ENCODE assay signal across 9 cellular contexts in the genomic region with DNA sequence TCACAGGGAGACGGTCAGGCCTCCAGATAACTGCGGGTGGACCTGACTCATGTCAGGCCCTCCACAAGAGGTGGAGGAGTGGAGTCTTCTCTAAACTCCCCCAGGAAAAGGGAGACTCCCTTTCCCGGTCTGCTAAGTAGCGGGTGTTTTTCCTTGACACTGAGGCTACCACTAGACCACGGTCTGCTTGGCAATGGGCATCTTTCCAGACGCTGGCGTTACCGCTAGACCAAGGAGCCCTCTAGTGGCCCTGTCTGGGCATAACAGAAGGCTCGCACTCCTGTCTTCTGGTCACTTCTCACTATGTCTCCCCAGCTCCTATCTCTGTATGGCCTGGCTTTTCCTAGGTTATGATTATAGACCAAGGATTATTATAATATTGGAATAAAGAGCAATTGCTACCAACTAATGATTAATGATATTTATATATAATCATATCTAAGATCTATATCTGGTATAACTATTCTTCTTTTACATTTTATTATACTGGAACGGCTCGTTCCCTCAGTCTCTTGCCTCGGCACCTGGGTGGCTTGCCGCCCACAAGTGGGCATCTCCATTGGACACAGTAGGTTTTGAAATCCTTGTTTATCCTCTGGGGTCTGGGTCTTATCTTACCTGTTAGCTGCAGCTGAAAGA. TPM values are rescaled to one million over a fixed set of nuclear protein-coding genes. Genes with fewer than 3 reads are reported as not detected.
A peak's percentile ranks its signal among the peaks of the same experiment; 100 is the strongest.
DNase-seq lines count a peak whose midpoint lies in the region; ATAC-seq, FAIRE-seq and TF ChIP-seq lines count a peak whose summit lies in the region.
"Not testable (repeated sequence)": the region's sequence is repeated elsewhere in the genome, so short reads cannot be mapped to it uniquely, and the experiment has no call there.
"Had no signal": no experiment of that assay in that cellular context is flagged by ENCODE, and none has a peak within 500 bp of the region (broad histone marks: within the 10 kb centered on the region; RNA-seq: fewer than 3 reads in every experiment).

No MANE protein-coding gene starts in this region.

- not testable (repeated sequence) for H3K4me2 ChIP-seq in MM.1S (ENCODE audit: low read depth, low read length); H1 (ENCODE audit: insufficient read depth in 1 of 2, low read depth in 2 of 2, low read length in 2 of 2)

- BruUV-seq in Panc1 (replicated peaks; lab: Mats Ljungman, UMichigan) = not testable (repeated sequence)

- H3K4me3 ChIP-seq in GM06990 (replicated peaks; ENCODE audit: low read depth, low read length); MM.1S (ENCODE audit: low read length); Panc1 (ENCODE audit: low read depth in 2 of 2, low read length in 2 of 2); H1 (ENCODE audit: extremely low read depth in 1 of 4, insufficient read depth in 2 of 4, low read depth in 3 of 4, low read length in 4 of 4): not testable (repeated sequence)

- H3K79me1 ChIP-seq in H1 (ENCODE audit: low read depth, low read length) = not testable (repeated sequence)

- POLR2A ChIA-PET in Panc1 (lab: Charles Lee); H1 (lab: Charles Lee; ENCODE audit: partially characterized antibody): not testable (repeated sequence)

- TF ChIP-seq RAD21 in H1 (IDR thresholded peaks at IDR 0.05 in 1 of 2, conservative IDR thresholded peaks at IDR 0.05 in 1 of 2; ENCODE audit: low read depth in 2 of 2, low read length in 2 of 2) = peak; percentile 18 to 25; a peak in 3 of 4 replicates

- TF ChIP-seq POLR2A in H1 (IDR thresholded peaks at IDR 0.05; ENCODE audit: control extremely low read depth in 1 of 2, low read depth in 2 of 2, low read length in 2 of 2) = not testable (repeated sequence)

- TF ChIP-seq CTCF in GM06990 (IDR thresholded peaks at IDR 0.05; ENCODE audit: insufficient read depth, low read length, poor library complexity, severe bottlenecking) = peak; percentile 63
- TF ChIP-seq CTCF in MM.1S (IDR thresholded peaks at IDR 0.05; ENCODE audit: low read length) = peak; percentile 33
- TF ChIP-seq CTCF in Panc1 (IDR thresholded peaks at IDR 0.05) = peak; percentile 85
- peak; percentile 4 to 22 (median 13); a peak in 3 of 4 replicates for TF ChIP-seq CTCF in H1 (IDR thresholded peaks at IDR 0.05; ENCODE audit: control extremely low read depth in 1 of 3, insufficient read depth in 1 of 3, low read depth in 1 of 3, low read length in 3 of 3)

- not testable (repeated sequence) for H3K79me2 ChIP-seq in MM.1S (ENCODE audit: low read length); H1 (ENCODE audit: control insufficient read depth in 1 of 2, insufficient read depth in 2 of 2, low read length in 2 of 2)

- H2BK15ac ChIP-seq in H1 (ENCODE audit: low read length) = not testable (repeated sequence)

- not testable (repeated sequence) for H3K23ac ChIP-seq in H1 (ENCODE audit: insufficient read length)

- CTCF ChIA-PET in Panc1 (lab: Charles Lee); H1 (lab: Charles Lee; ENCODE audit: partially characterized antibody): not testable (repeated sequence)

- H2AFZ ChIP-seq in MM.1S (ENCODE audit: low read length); H1 (ENCODE audit: low read length): not testable (repeated sequence)

- not testable (repeated sequence) for H3K23me2 ChIP-seq in H1 (ENCODE audit: low read depth, low read length)

- FAIRE-seq in H1 (lab: Jason Lieb, UNC) = not testable (repeated sequence)

- H3K9me3 ChIP-seq in MM.1S (replicated peaks; ENCODE audit: insufficient read depth, low read length); Panc1 (ENCODE audit: control insufficient read depth, insufficient read depth, low read depth, low read length): not testable (repeated sequence)
- H3K9me3 ChIP-seq in H1 (ENCODE audit: insufficient read depth in 2 of 2, low read depth in 1 of 2, low read length in 1 of 2) = peaks cover 17 to 42% of the 10 kb centered on the region in 2 experiments

- DNase-seq in GM06990 (ENCODE audit: extremely low read depth, insufficient read length); Panc1 (ENCODE audit: low read depth, low spot score): not testable (repeated sequence)
- DNase-seq in MM.1S (peak; percentile 15), H1 (ENCODE audit: low read depth in 1 of 2, low spot score in 2 of 2) (peak in 1 of 2 experiments; percentile 59), kidney glomerular epithelial cell (lab: John Stamatoyannopoulos, UW) (peak; percentile 26), retina (peak; percentile 17)
- DNase-seq in activated CD8-positive, alpha-beta memory T cell treated with anti-CD3 and anti-CD28 coated beads, Interleukin-2, amount 50 U/mL, for 48 hours = peak; percentile 58

- H3K14ac ChIP-seq in H1 (ENCODE audit: insufficient read length) = not testable (repeated sequence)

- H3K4me1 ChIP-seq in MM.1S (ENCODE audit: low read length); Panc1 (ENCODE audit: control insufficient read depth, insufficient read depth, low read length); H1 (replicated peaks in 1 of 4; ENCODE audit: control insufficient read depth in 3 of 4, insufficient read depth in 4 of 4, low read length in 3 of 4): not testable (repeated sequence)

- H3K9me2 ChIP-seq in MM.1S (replicated peaks; ENCODE audit: insufficient read depth, low read length) = not testable (repeated sequence)

- H2BK120ac ChIP-seq in H1 (replicated peaks; ENCODE audit: low read depth, low read length) = not testable (repeated sequence)

- H3K18ac ChIP-seq in H1 (ENCODE audit: extremely low read depth, low read length) = not testable (repeated sequence)

- H3K27ac ChIP-seq in MM.1S (ENCODE audit: low read length); Panc1 (ENCODE audit: low read length); H1 (ENCODE audit: low read depth, low read length): not testable (repeated sequence)

- in situ Hi-C loops in Panc1 (cut with HindIII; ENCODE audit: low pct_unique_long_range_greater_than_20kb, low sequenced_read_pairs) = not testable (repeated sequence)

- not testable (repeated sequence) for H4K5ac ChIP-seq in H1 (ENCODE audit: insufficient read length, low read depth, low read length)

- not testable (repeated sequence) for ATAC-seq in Panc1

- not testable (repeated sequence) for H2AK5ac ChIP-seq in H1 (ENCODE audit: low read depth, low read length)

- not testable (repeated sequence) for H4K91ac ChIP-seq in H1 (replicated peaks; ENCODE audit: insufficient read length, low read length)

- 58% methylated on average over 11 of the region's 13 CpGs; no CpG with 5 or more reads in 1 of the 2 experiments for WGBS in H1 (ENCODE audit: extremely low coverage in 1 of 2, insufficient coverage in 1 of 2, insufficient read length in 1 of 2, insufficient replicate concordance in 2 of 2, low coverage in 1 of 2, low lambda C conversion rate in 2 of 2, missing lambda C conversion rate in 1 of 2), 2 experiments

- TF ChIP-seq EP300 in H1 (IDR thresholded peaks at IDR 0.05; ENCODE audit: borderline replicate concordance in 1 of 2, low read depth in 2 of 2, low read length in 2 of 2) = not testable (repeated sequence)

- intact Hi-C loops in Panc1 (cut with micrococcal nuclease; ENCODE audit: unreplicated experiment) = not testable (repeated sequence)

- not testable (repeated sequence) for H3K9ac ChIP-seq in MM.1S (ENCODE audit: low read length); H1 (replicated peaks in 1 of 4; ENCODE audit: extremely low read depth in 1 of 4, low read depth in 3 of 4, low read length in 3 of 4)

- H3K36me3 ChIP-seq in GM06990 (ENCODE audit: control insufficient read depth, insufficient read depth, low read length); MM.1S (replicated peaks; ENCODE audit: insufficient read depth, low read length); Panc1 (ENCODE audit: control insufficient read depth, insufficient read depth, low read length); H1 (ENCODE audit: control insufficient read depth in 2 of 4, insufficient read depth in 4 of 4, low read length in 3 of 4): not testable (repeated sequence)

- H3K56ac ChIP-seq in H1 (replicated peaks; ENCODE audit: insufficient read length, low read depth, low read length) = not testable (repeated sequence)

- not testable (repeated sequence) for H4K8ac ChIP-seq in H1 (ENCODE audit: extremely low read depth, insufficient read depth, low read length)

- H2BK5ac ChIP-seq in H1 (ENCODE audit: low read depth, low read length) = not testable (repeated sequence)

- H4K20me1 ChIP-seq in MM.1S (ENCODE audit: insufficient read depth, low read length); H1 (replicated peaks in 1 of 2; ENCODE audit: control insufficient read depth in 1 of 2, insufficient read depth in 2 of 2, low read length in 2 of 2): not testable (repeated sequence)

- not testable (repeated sequence) for H2BK12ac ChIP-seq in H1 (ENCODE audit: low read depth, low read length)

- not testable (repeated sequence) for H2BK20ac ChIP-seq in H1 (ENCODE audit: low read length)

- H3K27me3 ChIP-seq in GM06990 (replicated peaks; ENCODE audit: control insufficient read depth, insufficient read depth, low read length); MM.1S (replicated peaks; ENCODE audit: insufficient read depth, low read length); Panc1 (ENCODE audit: control insufficient read depth, insufficient read depth, low read length); H1 (replicated peaks in 1 of 4; ENCODE audit: control insufficient read depth in 3 of 4, extremely low read depth in 1 of 4, insufficient read depth in 3 of 4, low read length in 3 of 4): not testable (repeated sequence)

- not testable (repeated sequence) for H3F3A ChIP-seq in MM.1S (ENCODE audit: insufficient read depth, low read length)

- H3K4ac ChIP-seq in H1 (replicated peaks; ENCODE audit: insufficient read length, low read depth, low read length) = not testable (repeated sequence)

RNA-seq across cellular contexts. Expression of a gene that starts 5.3 kb away (rescaled TPM):
- total RNA-seq in Panc1 (2021; ENCODE audit: unreplicated experiment) = not detected
- polyA plus RNA-seq in Panc1 (2012; ENCODE audit: insufficient read length) = not detected
- total RNA-seq in H1 (2021; fragmentation: NEBNext Ultra II Directional; extraction: Animal tissue kit (Norgen Biotek cat#: 25700)) = not detected in 2 replicates
- polyA plus RNA-seq in H1 (2011; rRNA removed) = not detected in 2 replicates
- polyA plus RNA-seq in H1 (2011; cell fraction: cytosol; rRNA removed) = not detected
- polyA plus RNA-seq in H1 (2011; cell fraction: nucleus; rRNA removed) = not detected
- not detected in 4 replicates for polyA plus RNA-seq in H1 (2012, experiment 1 of 2)
- not detected for polyA plus RNA-seq in H1 (2012, experiment 2 of 2)
- not detected for polyA plus RNA-seq in H1 (2013, experiment 1 of 2)
- not detected for polyA plus RNA-seq in H1 (2013, experiment 2 of 2)
- polyA minus RNA-seq in H1 (2011; rRNA and poly(A)+ RNA removed) = not detected in 2 replicates
- polyA minus RNA-seq in H1 (2011; cell fraction: cytosol; rRNA and poly(A)+ RNA removed) = not detected
- not detected for polyA minus RNA-seq in H1 (2011; cell fraction: nucleus; rRNA and poly(A)+ RNA removed)
- total RNA-seq: Peyer's patch had no signal
- polyA plus RNA-seq: IgD-negative memory B cell had no signal

Comparison
In these comparisons a context has a peak if more than half of its experiments do, and no peak if none do; other contexts are left out.
1. CTCF ChIP-seq: peak in every context shown above with its lines; median percentile 85 in Panc1; 63 in GM06990; 33 in MM.1S; 13 in H1.